Comparison of ENCODE assay signal across 2 cellular contexts in the genomic region with DNA sequence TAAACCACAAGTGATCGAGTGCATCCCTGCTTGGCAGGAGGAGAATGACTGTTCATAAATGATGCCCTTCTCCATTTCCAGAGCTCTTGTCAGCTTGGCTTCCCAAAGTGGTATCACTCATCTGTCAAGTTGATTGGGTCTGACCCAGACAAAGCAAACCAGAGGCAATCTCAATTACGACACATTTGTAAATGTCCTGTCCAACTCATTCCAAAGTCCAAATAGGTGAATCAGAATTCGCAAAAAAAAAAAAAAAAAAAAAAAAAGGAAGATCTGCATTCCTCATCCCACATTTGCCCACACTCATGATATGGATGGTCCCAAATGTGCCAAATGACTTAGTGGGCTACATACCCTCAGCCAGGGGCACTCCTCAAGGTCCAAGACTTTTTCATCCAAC.
TF ChIP-seq lines count a peak whose summit lies in the region.

No MANE protein-coding gene starts in this region.

TF ChIP-seq in GM23338, 12 proteins besides CTCF, POLR2A, EP300 and RAD21 (continued from another document):
- TF ChIP-seq, protein P1, sequence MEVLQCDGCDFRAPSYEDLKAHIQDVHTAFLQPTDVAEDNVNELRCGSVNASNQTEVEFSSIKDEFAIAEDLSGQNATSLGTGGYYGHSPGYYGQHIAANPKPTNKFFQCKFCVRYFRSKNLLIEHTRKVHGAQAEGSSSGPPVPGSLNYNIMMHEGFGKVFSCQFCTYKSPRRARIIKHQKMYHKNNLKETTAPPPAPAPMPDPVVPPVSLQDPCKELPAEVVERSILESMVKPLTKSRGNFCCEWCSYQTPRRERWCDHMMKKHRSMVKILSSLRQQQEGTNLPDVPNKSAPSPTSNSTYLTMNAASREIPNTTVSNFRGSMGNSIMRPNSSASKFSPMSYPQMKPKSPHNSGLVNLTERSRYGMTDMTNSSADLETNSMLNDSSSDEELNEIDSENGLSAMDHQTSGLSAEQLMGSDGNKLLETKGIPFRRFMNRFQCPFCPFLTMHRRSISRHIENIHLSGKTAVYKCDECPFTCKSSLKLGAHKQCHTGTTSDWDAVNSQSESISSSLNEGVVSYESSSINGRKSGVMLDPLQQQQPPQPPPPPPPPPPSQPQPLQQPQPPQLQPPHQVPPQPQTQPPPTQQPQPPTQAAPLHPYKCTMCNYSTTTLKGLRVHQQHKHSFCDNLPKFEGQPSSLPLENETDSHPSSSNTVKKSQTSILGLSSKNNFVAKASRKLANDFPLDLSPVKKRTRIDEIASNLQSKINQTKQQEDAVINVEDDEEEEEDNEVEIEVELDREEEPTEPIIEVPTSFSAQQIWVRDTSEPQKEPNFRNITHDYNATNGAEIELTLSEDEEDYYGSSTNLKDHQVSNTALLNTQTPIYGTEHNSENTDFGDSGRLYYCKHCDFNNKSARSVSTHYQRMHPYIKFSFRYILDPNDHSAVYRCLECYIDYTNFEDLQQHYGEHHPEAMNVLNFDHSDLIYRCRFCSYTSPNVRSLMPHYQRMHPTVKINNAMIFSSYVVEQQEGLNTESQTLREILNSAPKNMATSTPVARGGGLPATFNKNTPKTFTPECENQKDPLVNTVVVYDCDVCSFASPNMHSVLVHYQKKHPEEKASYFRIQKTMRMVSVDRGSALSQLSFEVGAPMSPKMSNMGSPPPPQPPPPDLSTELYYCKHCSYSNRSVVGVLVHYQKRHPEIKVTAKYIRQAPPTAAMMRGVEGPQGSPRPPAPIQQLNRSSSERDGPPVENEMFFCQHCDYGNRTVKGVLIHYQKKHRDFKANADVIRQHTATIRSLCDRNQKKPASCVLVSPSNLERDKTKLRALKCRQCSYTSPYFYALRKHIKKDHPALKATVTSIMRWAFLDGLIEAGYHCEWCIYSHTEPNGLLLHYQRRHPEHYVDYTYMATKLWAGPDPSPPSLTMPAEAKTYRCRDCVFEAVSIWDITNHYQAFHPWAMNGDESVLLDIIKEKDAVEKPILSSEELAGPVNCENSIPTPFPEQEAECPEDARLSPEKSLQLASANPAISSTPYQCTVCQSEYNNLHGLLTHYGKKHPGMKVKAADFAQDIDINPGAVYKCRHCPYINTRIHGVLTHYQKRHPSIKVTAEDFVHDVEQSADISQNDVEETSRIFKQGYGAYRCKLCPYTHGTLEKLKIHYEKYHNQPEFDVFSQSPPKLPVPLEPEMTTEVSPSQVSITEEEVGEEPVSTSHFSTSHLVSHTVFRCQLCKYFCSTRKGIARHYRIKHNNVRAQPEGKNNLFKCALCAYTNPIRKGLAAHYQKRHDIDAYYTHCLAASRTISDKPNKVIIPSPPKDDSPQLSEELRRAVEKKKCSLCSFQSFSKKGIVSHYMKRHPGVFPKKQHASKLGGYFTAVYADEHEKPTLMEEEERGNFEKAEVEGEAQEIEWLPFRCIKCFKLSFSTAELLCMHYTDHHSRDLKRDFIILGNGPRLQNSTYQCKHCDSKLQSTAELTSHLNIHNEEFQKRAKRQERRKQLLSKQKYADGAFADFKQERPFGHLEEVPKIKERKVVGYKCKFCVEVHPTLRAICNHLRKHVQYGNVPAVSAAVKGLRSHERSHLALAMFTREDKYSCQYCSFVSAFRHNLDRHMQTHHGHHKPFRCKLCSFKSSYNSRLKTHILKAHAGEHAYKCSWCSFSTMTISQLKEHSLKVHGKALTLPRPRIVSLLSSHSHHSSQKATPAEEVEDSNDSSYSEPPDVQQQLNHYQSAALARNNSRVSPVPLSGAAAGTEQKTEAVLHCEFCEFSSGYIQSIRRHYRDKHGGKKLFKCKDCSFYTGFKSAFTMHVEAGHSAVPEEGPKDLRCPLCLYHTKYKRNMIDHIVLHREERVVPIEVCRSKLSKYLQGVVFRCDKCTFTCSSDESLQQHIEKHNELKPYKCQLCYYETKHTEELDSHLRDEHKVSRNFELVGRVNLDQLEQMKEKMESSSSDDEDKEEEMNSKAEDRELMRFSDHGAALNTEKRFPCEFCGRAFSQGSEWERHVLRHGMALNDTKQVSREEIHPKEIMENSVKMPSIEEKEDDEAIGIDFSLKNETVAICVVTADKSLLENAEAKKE (CRISPR knock-in tag; IDR thresholded peaks at IDR 0.05) = no peak
- TF ChIP-seq EZH2 (IDR thresholded peaks at IDR 0.05; ENCODE audit: low read depth, unreplicated experiment) (no peak), STAT1 (IDR thresholded peaks at IDR 0.05; ENCODE audit: unreplicated experiment) (no peak), CREB1 (CRISPR knock-in tag; IDR thresholded peaks at IDR 0.05; ENCODE audit: low read depth) (no peak), NANOG (IDR thresholded peaks at IDR 0.05; ENCODE audit: borderline replicate concordance) (no peak), POLR2AphosphoS5 (IDR thresholded peaks at IDR 0.05; ENCODE audit: low read depth) (no peak), JUNB (IDR thresholded peaks at IDR 0.05; ENCODE audit: unreplicated experiment) (no peak), ZNF331 (CRISPR knock-in tag; IDR thresholded peaks at IDR 0.05; ENCODE audit: low read depth) (no peak), ZNF114 (CRISPR knock-in tag; IDR thresholded peaks at IDR 0.05) (no peak), EZH2phosphoT487 (IDR thresholded peaks at IDR 0.05; ENCODE audit: unreplicated experiment) (no peak)
- TF ChIP-seq, protein P2, sequence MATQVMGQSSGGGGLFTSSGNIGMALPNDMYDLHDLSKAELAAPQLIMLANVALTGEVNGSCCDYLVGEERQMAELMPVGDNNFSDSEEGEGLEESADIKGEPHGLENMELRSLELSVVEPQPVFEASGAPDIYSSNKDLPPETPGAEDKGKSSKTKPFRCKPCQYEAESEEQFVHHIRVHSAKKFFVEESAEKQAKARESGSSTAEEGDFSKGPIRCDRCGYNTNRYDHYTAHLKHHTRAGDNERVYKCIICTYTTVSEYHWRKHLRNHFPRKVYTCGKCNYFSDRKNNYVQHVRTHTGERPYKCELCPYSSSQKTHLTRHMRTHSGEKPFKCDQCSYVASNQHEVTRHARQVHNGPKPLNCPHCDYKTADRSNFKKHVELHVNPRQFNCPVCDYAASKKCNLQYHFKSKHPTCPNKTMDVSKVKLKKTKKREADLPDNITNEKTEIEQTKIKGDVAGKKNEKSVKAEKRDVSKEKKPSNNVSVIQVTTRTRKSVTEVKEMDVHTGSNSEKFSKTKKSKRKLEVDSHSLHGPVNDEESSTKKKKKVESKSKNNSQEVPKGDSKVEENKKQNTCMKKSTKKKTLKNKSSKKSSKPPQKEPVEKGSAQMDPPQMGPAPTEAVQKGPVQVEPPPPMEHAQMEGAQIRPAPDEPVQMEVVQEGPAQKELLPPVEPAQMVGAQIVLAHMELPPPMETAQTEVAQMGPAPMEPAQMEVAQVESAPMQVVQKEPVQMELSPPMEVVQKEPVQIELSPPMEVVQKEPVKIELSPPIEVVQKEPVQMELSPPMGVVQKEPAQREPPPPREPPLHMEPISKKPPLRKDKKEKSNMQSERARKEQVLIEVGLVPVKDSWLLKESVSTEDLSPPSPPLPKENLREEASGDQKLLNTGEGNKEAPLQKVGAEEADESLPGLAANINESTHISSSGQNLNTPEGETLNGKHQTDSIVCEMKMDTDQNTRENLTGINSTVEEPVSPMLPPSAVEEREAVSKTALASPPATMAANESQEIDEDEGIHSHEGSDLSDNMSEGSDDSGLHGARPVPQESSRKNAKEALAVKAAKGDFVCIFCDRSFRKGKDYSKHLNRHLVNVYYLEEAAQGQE (IDR thresholded peaks at IDR 0.05; ENCODE audit: unreplicated experiment) = no peak

TF ChIP-seq in WTC11, 78 proteins besides CTCF, POLR2A, EP300 and RAD21 (continued from another document):
- TF ChIP-seq, protein P3, sequence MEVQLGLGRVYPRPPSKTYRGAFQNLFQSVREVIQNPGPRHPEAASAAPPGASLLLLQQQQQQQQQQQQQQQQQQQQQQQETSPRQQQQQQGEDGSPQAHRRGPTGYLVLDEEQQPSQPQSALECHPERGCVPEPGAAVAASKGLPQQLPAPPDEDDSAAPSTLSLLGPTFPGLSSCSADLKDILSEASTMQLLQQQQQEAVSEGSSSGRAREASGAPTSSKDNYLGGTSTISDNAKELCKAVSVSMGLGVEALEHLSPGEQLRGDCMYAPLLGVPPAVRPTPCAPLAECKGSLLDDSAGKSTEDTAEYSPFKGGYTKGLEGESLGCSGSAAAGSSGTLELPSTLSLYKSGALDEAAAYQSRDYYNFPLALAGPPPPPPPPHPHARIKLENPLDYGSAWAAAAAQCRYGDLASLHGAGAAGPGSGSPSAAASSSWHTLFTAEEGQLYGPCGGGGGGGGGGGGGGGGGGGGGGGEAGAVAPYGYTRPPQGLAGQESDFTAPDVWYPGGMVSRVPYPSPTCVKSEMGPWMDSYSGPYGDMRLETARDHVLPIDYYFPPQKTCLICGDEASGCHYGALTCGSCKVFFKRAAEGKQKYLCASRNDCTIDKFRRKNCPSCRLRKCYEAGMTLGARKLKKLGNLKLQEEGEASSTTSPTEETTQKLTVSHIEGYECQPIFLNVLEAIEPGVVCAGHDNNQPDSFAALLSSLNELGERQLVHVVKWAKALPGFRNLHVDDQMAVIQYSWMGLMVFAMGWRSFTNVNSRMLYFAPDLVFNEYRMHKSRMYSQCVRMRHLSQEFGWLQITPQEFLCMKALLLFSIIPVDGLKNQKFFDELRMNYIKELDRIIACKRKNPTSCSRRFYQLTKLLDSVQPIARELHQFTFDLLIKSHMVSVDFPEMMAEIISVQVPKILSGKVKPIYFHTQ (CRISPR knock-in tag; IDR thresholded peaks at IDR 0.05) = no peak
- TF ChIP-seq HMGA2 (CRISPR knock-in tag; IDR thresholded peaks at IDR 0.05) (no peak), RORB (CRISPR knock-in tag; IDR thresholded peaks at IDR 0.05) (no peak), CBFB (CRISPR knock-in tag; IDR thresholded peaks at IDR 0.05; ENCODE audit: low read depth) (no peak), ZNF138 (CRISPR knock-in tag; conservative IDR thresholded peaks at IDR 0.05) (no peak), JAZF1 (CRISPR knock-in tag; IDR thresholded peaks at IDR 0.05) (no peak), ESRRA (CRISPR knock-in tag; IDR thresholded peaks at IDR 0.05; ENCODE audit: borderline replicate concordance) (no peak), PRRX2 (CRISPR knock-in tag; IDR thresholded peaks at IDR 0.05) (no peak), RELA (CRISPR knock-in tag; IDR thresholded peaks at IDR 0.05; ENCODE audit: borderline replicate concordance) (no peak)
- TF ChIP-seq, protein P4, sequence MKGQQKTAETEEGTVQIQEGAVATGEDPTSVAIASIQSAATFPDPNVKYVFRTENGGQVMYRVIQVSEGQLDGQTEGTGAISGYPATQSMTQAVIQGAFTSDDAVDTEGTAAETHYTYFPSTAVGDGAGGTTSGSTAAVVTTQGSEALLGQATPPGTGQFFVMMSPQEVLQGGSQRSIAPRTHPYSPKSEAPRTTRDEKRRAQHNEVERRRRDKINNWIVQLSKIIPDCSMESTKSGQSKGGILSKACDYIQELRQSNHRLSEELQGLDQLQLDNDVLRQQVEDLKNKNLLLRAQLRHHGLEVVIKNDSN (CRISPR knock-in tag; IDR thresholded peaks at IDR 0.05) = no peak
